ENCODE assay signal across 8 cellular contexts in genomic region chr11:65478411-65479183, GRCh38. TPM values are rescaled to one million over a fixed set of nuclear protein-coding genes. Genes with fewer than 3 reads are reported as not detected.
DNase-seq lines count a peak whose midpoint lies in the region; ATAC-seq and TF ChIP-seq lines count a peak whose summit lies in the region.

No MANE protein-coding gene starts in this region.

- 0 out of 4 replicates have a peak, but pooled peaks of 1 of the 2 experiments have one; percentile 12 for TF ChIP-seq CTCF in GM23338 (conservative IDR thresholded peaks at IDR 0.05; ENCODE audit: low read depth in 2 of 2)

- no peak overlapping the region for H3K4me3 Mint-ChIP-seq in GM23338
- peak overlapping the region; percentile 45 for H3K4me3 Mint-ChIP-seq in activated T-helper 2 cell treated with anti-CD3 and anti-CD28 coated beads, Interferon-gamma antibody, Interleukin-2, Interleukin-4, amounts not matched to agents 10 μg/mL and 5 μg/mL and 100 μg/mL, durations not matched to agents 14 hours and 24 hours and 36 hours (ENCODE audit: low read depth)
- no peak overlapping the region for H3K4me3 Mint-ChIP-seq in activated T-cell treated with anti-CD3 and anti-CD28 coated beads, Interleukin-2, amount 50 U/mL, for 4 hours

- H3K4me1 ChIP-seq in GM23338 (ENCODE audit: insufficient read depth), result peaks cover 31% of the 10 kb centered on the region

- peaks cover 18% of the 10 kb centered on the region for H3F3A ChIP-seq in GM23338 (replicated peaks; ENCODE audit: low read depth)

- H3K27ac ChIP-seq in GM23338 (ENCODE audit: low read depth) (peak overlapping the region; percentile 76), skin epidermis (peak overlapping the region; percentile 43 to 100 (median 99))

- no peak for DNase-seq in GM23338 (ENCODE audit: low spot score)
- no peak for DNase-seq in activated T-helper 2 cell treated with anti-CD3 and anti-CD28 coated beads, Interferon-gamma antibody, Interleukin-2, Interleukin-4, amounts not matched to agents 10 μg/mL and 5 μg/mL and 100 μg/mL, durations not matched to agents 14 hours and 24 hours and 36 hours (ENCODE audit: low spot score)
- peak; percentile 45 for DNase-seq in inferior parietal cortex (ENCODE audit: extremely low spot score)
- no peak for DNase-seq in dermis blood vessel endothelial cell
- no peak for DNase-seq in NCI-H2196 (lab: John Stamatoyannopoulos, UW; ENCODE audit: unreplicated experiment)
- no peak for DNase-seq in activated T-cell treated with anti-CD3 and anti-CD28 coated beads, Interleukin-2, amount 50 U/mL, for 4 hours

- peaks cover 9% of the 10 kb centered on the region for H3K27me3 Mint-ChIP-seq in GM23338 (ENCODE audit: insufficient read depth, low read depth, poor library complexity)
- no peaks in the 10 kb centered on the region for H3K27me3 Mint-ChIP-seq in activated T-helper 2 cell treated with anti-CD3 and anti-CD28 coated beads, Interferon-gamma antibody, Interleukin-2, Interleukin-4, amounts not matched to agents 10 μg/mL and 5 μg/mL and 100 μg/mL, durations not matched to agents 14 hours and 24 hours and 36 hours (ENCODE audit: low read depth)
- no peaks in the 10 kb centered on the region for H3K27me3 Mint-ChIP-seq in activated T-cell treated with anti-CD3 and anti-CD28 coated beads, Interleukin-2, amount 50 U/mL, for 4 hours (ENCODE audit: low read depth)

- H3K4me2 ChIP-seq in GM23338, result peak overlapping the region; percentile 1

- intact Hi-C loops in activated T-helper 2 cell treated with anti-CD3 and anti-CD28 coated beads, Interferon-gamma antibody, Interleukin-2, Interleukin-4, amounts not matched to agents 10 μg/mL and 5 μg/mL and 100 μg/mL, durations not matched to agents 14 hours and 24 hours and 36 hours (cut with micrococcal nuclease), result loop anchor here (1.0 kb wide), 1 partner anchor 9 kb away; no protein-coding TSS in a partner anchor

- H3K4me1 Mint-ChIP-seq in GM23338, result peaks cover 38% of the 10 kb centered on the region
- peaks cover 8% of the 10 kb centered on the region for H3K4me1 Mint-ChIP-seq in activated T-helper 2 cell treated with anti-CD3 and anti-CD28 coated beads, Interferon-gamma antibody, Interleukin-2, Interleukin-4, amounts not matched to agents 10 μg/mL and 5 μg/mL and 100 μg/mL, durations not matched to agents 14 hours and 24 hours and 36 hours (ENCODE audit: low read depth)
- H3K4me1 Mint-ChIP-seq in activated T-cell treated with anti-CD3 and anti-CD28 coated beads, Interleukin-2, amount 50 U/mL, for 4 hours (ENCODE audit: low read depth), result peaks cover 17% of the 10 kb centered on the region

- H3K9me2 ChIP-seq in GM23338 (ENCODE audit: insufficient read depth), result no peaks in the 10 kb centered on the region

- peak overlapping the region; percentile 43 for H2AFZ ChIP-seq in GM23338

- H3K36me3 ChIP-seq in GM23338 (ENCODE audit: insufficient read depth), result no peaks in the 10 kb centered on the region

- no peaks in the 10 kb centered on the region for H4K20me1 ChIP-seq in GM23338 (replicated peaks; ENCODE audit: insufficient read depth)

- ATAC-seq in GM23338, result peak; percentile 6
- ATAC-seq in GM21360 (IDR thresholded peaks at IDR 0.05; ENCODE audit: unreplicated experiment), result no peak
- no peak for ATAC-seq in activated T-cell treated with anti-CD3 and anti-CD28 coated beads, Interleukin-2, amount 50 U/mL, for 4 hours

- H3K27ac Mint-ChIP-seq in GM23338, result no peak overlapping the region
- no peak overlapping the region for H3K27ac Mint-ChIP-seq in activated T-helper 2 cell treated with anti-CD3 and anti-CD28 coated beads, Interferon-gamma antibody, Interleukin-2, Interleukin-4, amounts not matched to agents 10 μg/mL and 5 μg/mL and 100 μg/mL, durations not matched to agents 14 hours and 24 hours and 36 hours

- H3K36me3 Mint-ChIP-seq in GM23338 (ENCODE audit: low read depth), result no peaks in the 10 kb centered on the region; the same call in 2 of the 3 replicates
- H3K36me3 Mint-ChIP-seq in activated T-helper 2 cell treated with anti-CD3 and anti-CD28 coated beads, Interferon-gamma antibody, Interleukin-2, Interleukin-4, amounts not matched to agents 10 μg/mL and 5 μg/mL and 100 μg/mL, durations not matched to agents 14 hours and 24 hours and 36 hours (ENCODE audit: low read depth), result peaks cover 9% of the 10 kb centered on the region
- no peaks in the 10 kb centered on the region for H3K36me3 Mint-ChIP-seq in activated T-cell treated with anti-CD3 and anti-CD28 coated beads, Interleukin-2, amount 50 U/mL, for 4 hours (ENCODE audit: insufficient read depth)

- peaks cover 2% of the 10 kb centered on the region; the same call in 1 of the 3 replicates for H3K9me3 Mint-ChIP-seq in GM23338
- no peaks in the 10 kb centered on the region for H3K9me3 Mint-ChIP-seq in activated T-helper 2 cell treated with anti-CD3 and anti-CD28 coated beads, Interferon-gamma antibody, Interleukin-2, Interleukin-4, amounts not matched to agents 10 μg/mL and 5 μg/mL and 100 μg/mL, durations not matched to agents 14 hours and 24 hours and 36 hours
- no peaks in the 10 kb centered on the region for H3K9me3 Mint-ChIP-seq in activated T-cell treated with anti-CD3 and anti-CD28 coated beads, Interleukin-2, amount 50 U/mL, for 4 hours

- peaks cover 9% of the 10 kb centered on the region for H3K79me2 ChIP-seq in GM23338 (replicated peaks; ENCODE audit: insufficient read depth)

- no peaks in the 10 kb centered on the region for H3K27me3 ChIP-seq in GM23338 (ENCODE audit: insufficient read depth)

- no peak overlapping the region for H3K4me3 ChIP-seq in GM23338
- H3K4me3 ChIP-seq in skin epidermis, result peak overlapping the region in 2 of 7 experiments; percentile 59 to 63

TF ChIP-seq in GM23338, 12 proteins besides CTCF, POLR2A, EP300 and RAD21:
- TF ChIP-seq REST (IDR thresholded peaks at IDR 0.05; ENCODE audit: unreplicated experiment), result no peak

RNA-seq across cellular contexts. Expression of gene MALAT1, which starts 20.2 kb away (rescaled TPM):
- total RNA-seq in GM23338 (2014; rRNA removed; shearing (Covaris generic)), result 1,789 and 2,206 TPM in 2 replicates
- polyA plus RNA-seq in GM23338 (2016; fragmentation: Nextera tagmentation; extraction: Ambion mirVana), result 4,618 and 6,020 TPM in 2 replicates
- total RNA-seq in activated T-helper 2 cell treated with anti-CD3 and anti-CD28 coated beads, Interferon-gamma antibody, Interleukin-2, Interleukin-4, amounts not matched to agents 10 μg/mL and 5 μg/mL and 100 μg/mL, durations not matched to agents 14 hours and 24 hours and 36 hours, result 4,338 and 4,347 TPM in 2 replicates
- total RNA-seq in dermis blood vessel endothelial cell, result 2,930 and 8,332 TPM in 2 replicates
- 1,000 to 10,000 TPM; 3,100 to 4,455 (median 3,753) TPM for total RNA-seq in activated T-cell treated with anti-CD3 and anti-CD28 coated beads, Interleukin-2, amount 50 U/mL, for 4 hours

RNA-seq across cellular contexts. Expression of gene SCYL1, which starts 46.3 kb away (rescaled TPM):
- 55.1 and 66.1 TPM in 2 replicates for total RNA-seq in GM23338 (2014; rRNA removed; shearing (Covaris generic))
- polyA plus RNA-seq in GM23338 (2016; fragmentation: Nextera tagmentation; extraction: Ambion mirVana), result 52.7 and 61.7 TPM in 2 replicates
- total RNA-seq in activated T-helper 2 cell treated with anti-CD3 and anti-CD28 coated beads, Interferon-gamma antibody, Interleukin-2, Interleukin-4, amounts not matched to agents 10 μg/mL and 5 μg/mL and 100 μg/mL, durations not matched to agents 14 hours and 24 hours and 36 hours, result 94.4 and 95.8 TPM in 2 replicates
- total RNA-seq in dermis blood vessel endothelial cell, result 67.4 and 71.3 TPM in 2 replicates
- total RNA-seq in activated T-cell treated with anti-CD3 and anti-CD28 coated beads, Interleukin-2, amount 50 U/mL, for 4 hours, result 10 to 100 TPM; 87.6 to 94.6 (median 94.3) TPM

RNA-seq across cellular contexts. Expression of gene NEAT1, which starts 56.0 kb away (rescaled TPM):
- 6.3 and 7.2 TPM in 2 replicates for total RNA-seq in GM23338 (2014; rRNA removed; shearing (Covaris generic))
- 3.6 and 5.3 TPM in 2 replicates for polyA plus RNA-seq in GM23338 (2016; fragmentation: Nextera tagmentation; extraction: Ambion mirVana)
- 422 and 430 TPM in 2 replicates for total RNA-seq in activated T-helper 2 cell treated with anti-CD3 and anti-CD28 coated beads, Interferon-gamma antibody, Interleukin-2, Interleukin-4, amounts not matched to agents 10 μg/mL and 5 μg/mL and 100 μg/mL, durations not matched to agents 14 hours and 24 hours and 36 hours
- total RNA-seq in dermis blood vessel endothelial cell, result 50.4 and 189 TPM in 2 replicates
- total RNA-seq in activated T-cell treated with anti-CD3 and anti-CD28 coated beads, Interleukin-2, amount 50 U/mL, for 4 hours, result 100 to 1,000 TPM in 2 of 3 donors, 10 to 100 TPM in 1; 95.5 to 136 (median 123) TPM
